ENCODE assay signal across 3 cellular contexts in the genomic region with DNA sequence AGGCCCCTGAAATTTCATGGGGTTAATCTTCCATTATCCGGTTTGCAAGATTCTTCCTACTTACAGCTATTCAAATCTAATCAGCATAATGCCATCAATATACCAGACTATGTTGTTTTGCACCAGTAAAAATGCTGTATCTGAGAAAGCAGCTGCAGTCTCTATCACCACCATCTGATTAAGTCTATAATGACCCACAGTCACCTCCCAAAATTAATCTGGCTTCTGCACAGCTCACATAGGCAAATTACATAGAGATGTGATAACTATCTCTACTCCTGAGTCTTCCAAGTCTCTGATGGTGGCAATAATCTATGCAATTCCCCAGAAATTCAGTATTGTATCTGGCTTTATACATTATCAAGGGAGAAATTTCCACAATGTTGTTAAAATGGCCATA.
"Had no signal": no experiment of that assay in that cellular context is flagged by ENCODE, and none has a peak within 500 bp of the region (broad histone marks: within the 10 kb centered on the region; RNA-seq: fewer than 3 reads in every experiment).

No MANE protein-coding gene starts in this region.

- ATAC-seq: GM12878 had no signal

- H3K4me3 ChIP-seq: GM12878 had no signal

- DNase-seq: GDM1, GF-D8 had no signal
